31 cellular contexts compared by ENCODE assay signal in genomic region chr2:236239276-236240065, GRCh38. TPM values are rescaled to one million over a fixed set of nuclear protein-coding genes. Genes with fewer than 3 reads are reported as not detected.
DNase-seq lines count a peak whose midpoint lies in the region; ATAC-seq and TF ChIP-seq lines count a peak whose summit lies in the region.
"Had no signal": no experiment of that assay in that cellular context is flagged by ENCODE, and none has a peak within 500 bp of the region (broad histone marks: within the 10 kb centered on the region; RNA-seq: fewer than 3 reads in every experiment).

No MANE protein-coding gene starts in this region.

- H3K23ac ChIP-seq in trophoblast cell (ENCODE audit: low read length) = no peak overlapping the region

- no peak overlapping the region for H2BK5ac ChIP-seq in trophoblast cell (ENCODE audit: low read depth, low read length, poor library complexity)

- no peaks in the 10 kb centered on the region for H3K79me2 ChIP-seq in trophoblast cell (ENCODE audit: control insufficient read depth, insufficient read depth, low read length, poor library complexity)

- H3K4me1 ChIP-seq in left ventricle myocardium inferior = peaks cover 48% of the 10 kb centered on the region
- H3K4me1 ChIP-seq in trophoblast cell (ENCODE audit: control insufficient read depth in 1 of 2, insufficient read depth in 2 of 2, low read length in 2 of 2) = peaks cover 12 to 19% of the 10 kb centered on the region in 2 experiments
- H3K4me1 ChIP-seq in lower lobe of right lung = peaks cover 8% of the 10 kb centered on the region

- intact Hi-C loops in left ventricle myocardium inferior (cut with micrococcal nuclease) (no loop called here), lower lobe of right lung (cut with DNase I) (no loop called here)

- H2AFZ ChIP-seq in trophoblast cell (ENCODE audit: insufficient read depth, low read length, poor library complexity) = no peak overlapping the region

- H3K4ac ChIP-seq in trophoblast cell (ENCODE audit: low read depth, low read length) = no peak overlapping the region

- no peak overlapping the region for H3K18ac ChIP-seq in trophoblast cell (ENCODE audit: low read length)

- no CpG with 5 or more reads among the region's 17 CpGs for WGBS in trophoblast cell (ENCODE audit: extremely low coverage, insufficient coverage, insufficient read length)

- H3K9me3 ChIP-seq in left ventricle myocardium inferior (replicated peaks) = no peaks in the 10 kb centered on the region
- peaks cover 3% of the 10 kb centered on the region for H3K9me3 ChIP-seq in trophoblast cell (ENCODE audit: insufficient read depth, low read depth, low read length)
- no peaks in the 10 kb centered on the region for H3K9me3 ChIP-seq in lower lobe of right lung
- H3K9me3 ChIP-seq: uterus had no signal

- TF ChIP-seq CTCF in left ventricle myocardium inferior (IDR thresholded peaks at IDR 0.05; ENCODE audit: borderline replicate concordance) (no peak), lower lobe of right lung (IDR thresholded peaks at IDR 0.05) (no peak)

- DNase-seq in ACHN = peak; percentile 77
- peak; percentile 51 for DNase-seq in M059J (ENCODE audit: low read depth)
- no peak for DNase-seq in left ventricle myocardium inferior
- DNase-seq in trophoblast cell = peak in 1 of 2 donors; percentile 26
- DNase-seq in occipital lobe (lab: John Stamatoyannopoulos, UW) = no peak
- DNase-seq in lower lobe of right lung = no peak
- DNase-seq: activated B cell treated with CpG ODN at 0.5 μM for 24 hours; activated naive CD4-positive, alpha-beta T cell treated with anti-CD3 and anti-CD28 coated beads, Interleukin-2, amount 50 U/mL, for 16 hours; amygdala; cortex of kidney; DMS79; glutamatergic neuron; H9; kidney glomerular epithelial cell; natural killer cell; NCI-H1092 treated with DMSO at 0.1 percent for 48 hours; NCI-H187 treated with DMSO at 0.1 percent for 48 hours; NCI-H2227 treated with DMSO at 0.1 percent for 48 hours; NCI-H69; SHP77 treated with DMSO at 0.1 percent for 48 hours; SW 1271; T1000; uterus had no signal

- H3K36me3 ChIP-seq in left ventricle myocardium inferior (no peaks in the 10 kb centered on the region), trophoblast cell (ENCODE audit: control insufficient read depth in 1 of 2, insufficient read depth in 2 of 2, low read length in 2 of 2) (no peaks in the 10 kb centered on the region), lower lobe of right lung (no peaks in the 10 kb centered on the region)
- H3K36me3 ChIP-seq: uterus had no signal

- no peak overlapping the region for H2AK5ac ChIP-seq in trophoblast cell (ENCODE audit: low read length)

- H3K27me3 ChIP-seq in left ventricle myocardium inferior (ENCODE audit: low read depth) (peaks cover 68% of the 10 kb centered on the region), trophoblast cell (ENCODE audit: insufficient read depth, low read length) (peaks cover 26% of the 10 kb centered on the region), lower lobe of right lung (ENCODE audit: low read depth) (peaks cover 45% of the 10 kb centered on the region)

- no peak overlapping the region for H4K12ac ChIP-seq in trophoblast cell (ENCODE audit: low read depth, low read length)

- H3K4me3 ChIP-seq in left ventricle myocardium inferior (peak overlapping the region; percentile 53), trophoblast cell (ENCODE audit: low read depth, low read length) (no peak overlapping the region), lower lobe of right lung (no peak overlapping the region)
- H3K4me3 ChIP-seq: skin epidermis, uterus had no signal

- ATAC-seq in GM18870 (IDR thresholded peaks at IDR 0.05; ENCODE audit: unreplicated experiment) (no peak), HG02588 (IDR thresholded peaks at IDR 0.05; ENCODE audit: unreplicated experiment) (no peak), lower lobe of right lung (no peak)
- ATAC-seq: natural killer cell had no signal

- no peaks in the 10 kb centered on the region for H3K79me1 ChIP-seq in trophoblast cell (ENCODE audit: low read length)

- H3K27ac ChIP-seq in left ventricle myocardium inferior (replicated peaks) (peak overlapping the region; percentile 92), trophoblast cell (ENCODE audit: low read depth, low read length) (no peak overlapping the region), lower lobe of right lung (no peak overlapping the region)
- H3K27ac ChIP-seq: skin epidermis, uterus had no signal

- no peak overlapping the region for H2BK120ac ChIP-seq in trophoblast cell (ENCODE audit: insufficient read depth, low read length, poor library complexity)

- H3K9ac ChIP-seq in trophoblast cell (ENCODE audit: low read length) = no peak overlapping the region

- H2BK12ac ChIP-seq in trophoblast cell (ENCODE audit: low read length) = peak overlapping the region; percentile 34

- peak overlapping the region; percentile 25 for H4K91ac ChIP-seq in trophoblast cell (ENCODE audit: low read depth, low read length)

- H3K14ac ChIP-seq in trophoblast cell (ENCODE audit: low read length) = no peak overlapping the region

- no peak overlapping the region for H4K8ac ChIP-seq in trophoblast cell (ENCODE audit: low read depth, low read length)

- H3K4me2 ChIP-seq in trophoblast cell (ENCODE audit: low read length) = no peak overlapping the region

- in situ Hi-C loops in ACHN (cut with HindIII; ENCODE audit: low pct_ligation_motif_present, low pct_unique_long_range_greater_than_20kb, low sequenced_read_pairs) = no loop called here

RNA-seq across cellular contexts. Expression of gene ASB18, which starts 24.7 kb away (rescaled TPM):
- 0.30 TPM in 1 of 2 replicates, not detected in the other for total RNA-seq in M059J (2014; rRNA removed; shearing (Covaris generic))
- 11.3 TPM for total RNA-seq in left ventricle myocardium inferior
- not detected in 2 replicates for polyA plus RNA-seq in trophoblast cell (2013)
- 0.78 TPM for total RNA-seq in occipital lobe
- total RNA-seq in lower lobe of right lung = not detected
- total RNA-seq: A673, activated B cell treated with CpG ODN at 0.5 μM for 24 hours, endothelial cell of umbilical vein, H9, mesothelial cell of epicardium, natural killer cell, posterior vena cava, uterus had no signal
- polyA plus RNA-seq: BJ, endothelial cell of umbilical vein had no signal

Comparison
In these comparisons a context has a peak if more than half of its experiments do, and no peak if none do; other contexts are left out.
1. DNase-seq: peak in ACHN (single experiment) and M059J (single experiment); none in left ventricle myocardium inferior (single experiment), occipital lobe (single experiment) and lower lobe of right lung (single experiment).